16 cellular contexts compared by ENCODE assay signal in genomic region chr10:132595021-132595420, GRCh38.
"Had no signal": no experiment of that assay in that cellular context is flagged by ENCODE, and none has a peak within 500 bp of the region (broad histone marks: within the 10 kb centered on the region; RNA-seq: fewer than 3 reads in every experiment).

No MANE protein-coding gene starts in this region.

- H3K36me3 ChIP-seq: adrenal gland, neural progenitor cell, pancreas had no signal

- H3K4me3 Mint-ChIP-seq: activated CD4-positive, alpha-beta memory T cell treated with anti-CD3 and anti-CD28 coated beads, Interleukin-2, amount 10 ng/mL, durations not matched to agents 7 days and 5 days; activated CD8-positive, alpha-beta memory T cell treated with anti-CD3 and anti-CD28 coated beads, Interleukin-2, amount 10 ng/mL, durations not matched to agents 7 days and 5 days; activated naive CD4-positive, alpha-beta T cell treated with anti-CD3 and anti-CD28 coated beads, Interleukin-2, amount 10 ng/mL, durations not matched to agents 7 days and 5 days; neural progenitor cell; T-helper 2 cell treated with Interferon-gamma antibody and Interleukin-4, amounts not matched to agents 5 μg/mL and 100 μg/mL, for 36 hours; type B pancreatic cell had no signal

- H2AFZ ChIP-seq: neural progenitor cell had no signal

- H3K27me3 ChIP-seq: adrenal gland, foreskin keratinocyte, neural progenitor cell, pancreas had no signal

- H3K9ac ChIP-seq: neural progenitor cell had no signal

- H3K9me3 ChIP-seq: adrenal gland, pancreas had no signal

- ATAC-seq: activated CD8-positive, alpha-beta memory T cell treated with anti-CD3 and anti-CD28 coated beads, Interleukin-2, amount 10 ng/mL, durations not matched to agents 7 days and 5 days; foreskin keratinocyte; pancreas; sciatic nerve had no signal

- H3K27ac Mint-ChIP-seq: activated CD4-positive, alpha-beta memory T cell treated with anti-CD3 and anti-CD28 coated beads, Interleukin-2, amount 10 ng/mL, durations not matched to agents 7 days and 5 days; activated CD8-positive, alpha-beta memory T cell treated with anti-CD3 and anti-CD28 coated beads, Interleukin-2, amount 10 ng/mL, durations not matched to agents 7 days and 5 days; activated naive CD4-positive, alpha-beta T cell treated with anti-CD3 and anti-CD28 coated beads, Interleukin-2, amount 10 ng/mL, durations not matched to agents 7 days and 5 days; neural progenitor cell; T-helper 2 cell treated with Interferon-gamma antibody and Interleukin-4, amounts not matched to agents 5 μg/mL and 100 μg/mL, for 36 hours; type B pancreatic cell had no signal

- H3K27ac ChIP-seq: adrenal gland, foreskin keratinocyte, neural progenitor cell, pancreas, SK-N-MC had no signal

- H3K4me3 ChIP-seq: adrenal gland, neural progenitor cell, pancreas, SK-N-MC had no signal

- H3K4me2 ChIP-seq: neural progenitor cell had no signal

- DNase-seq: activated CD4-positive, alpha-beta memory T cell treated with anti-CD3 and anti-CD28 coated beads, Interleukin-2, amount 10 ng/mL, durations not matched to agents 7 days and 5 days; activated CD4-positive, alpha-beta T cell treated with anti-CD3 and anti-CD28 coated beads for 48 hours; activated CD4-positive, CD25-positive, alpha-beta regulatory T cell; activated CD8-positive, alpha-beta memory T cell treated with anti-CD3 and anti-CD28 coated beads, Interleukin-2, amount 10 ng/mL, durations not matched to agents 7 days and 5 days; activated naive CD4-positive, alpha-beta T cell treated with anti-CD3 and anti-CD28 coated beads, Interleukin-2, amount 10 ng/mL, durations not matched to agents 7 days and 5 days; adrenal gland; dermis blood vessel endothelial cell; foreskin keratinocyte; midbrain; stimulated activated naive CD4-positive, alpha-beta T cell treated with Interleukin-2 at 50 U/mL for 16 hours had no signal

- H3K27me3 Mint-ChIP-seq: activated CD4-positive, alpha-beta memory T cell treated with anti-CD3 and anti-CD28 coated beads, Interleukin-2, amount 10 ng/mL, durations not matched to agents 7 days and 5 days; activated naive CD4-positive, alpha-beta T cell treated with anti-CD3 and anti-CD28 coated beads, Interleukin-2, amount 10 ng/mL, durations not matched to agents 7 days and 5 days; type B pancreatic cell had no signal
